1 cellular context compared by ENCODE assay signal in the genomic region with DNA sequence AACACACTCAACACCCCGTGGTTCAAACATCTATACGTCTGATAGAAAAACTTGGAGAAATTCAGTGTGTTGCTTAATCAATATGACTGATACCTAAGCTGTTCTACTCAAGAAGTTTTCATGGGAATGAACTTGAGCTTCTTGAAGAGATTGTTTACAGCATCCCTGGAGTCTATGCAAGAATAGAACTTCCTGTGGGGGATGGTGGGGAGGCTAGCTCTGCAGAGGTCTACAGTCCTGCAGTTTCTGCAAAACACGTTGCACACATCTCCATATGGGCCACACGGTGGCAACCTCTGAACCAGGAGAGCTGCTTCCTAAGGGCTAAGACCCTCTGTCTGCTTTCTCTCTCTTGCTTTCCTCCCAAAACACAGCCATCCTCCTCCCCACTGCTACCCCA.
TF ChIP-seq lines count a peak whose summit lies in the region.

No MANE protein-coding gene starts in this region.

TF ChIP-seq in H1, 55 proteins besides CTCF, POLR2A, EP300 and RAD21:
- TF ChIP-seq ZNF274 (IDR thresholded peaks at IDR 0.05; ENCODE audit: borderline replicate concordance, extremely low read depth, low read length) (no peak), CBX8 (IDR thresholded peaks at IDR 0.05; ENCODE audit: borderline replicate concordance, low read depth, low read length) (no peak), MAFK (IDR thresholded peaks at IDR 0.05; ENCODE audit: low read depth, low read length) (no peak), CREB1 (IDR thresholded peaks at IDR 0.05) (no peak), TAF1 (IDR thresholded peaks at IDR 0.05; ENCODE audit: low read depth, low read length) (no peak), EGR1 (IDR thresholded peaks at IDR 0.05; ENCODE audit: borderline replicate concordance, low read depth, low read length) (no peak), EZH2 (IDR thresholded peaks at IDR 0.05; ENCODE audit: low read depth, low read length, severe bottlenecking) (no peak), POU5F1 (IDR thresholded peaks at IDR 0.05; ENCODE audit: low read depth, low read length) (no peak), RNF2 (IDR thresholded peaks at IDR 0.05; ENCODE audit: borderline replicate concordance, low read depth, low read length, missing control alignments, poor library complexity, severe bottlenecking) (no peak), GABPA (IDR thresholded peaks at IDR 0.05; ENCODE audit: borderline replicate concordance, insufficient read depth, low read length) (no peak), SP4 (IDR thresholded peaks at IDR 0.05; ENCODE audit: low read length) (no peak), ATF2 (IDR thresholded peaks at IDR 0.05; ENCODE audit: low read length) (no peak), HDAC2 (IDR thresholded peaks at IDR 0.05; ENCODE audit: borderline replicate concordance in 1 of 2, low read depth in 2 of 2, low read length in 2 of 2) (no peak), GTF2F1 (IDR thresholded peaks at IDR 0.05; ENCODE audit: borderline replicate concordance, low read depth, low read length) (no peak)
TF ChIP-seq in H1: peak in this region for 0.
